9 cellular contexts compared by ENCODE assay signal in genomic region chr3:134328147-134328591, GRCh38. TPM values are rescaled to one million over a fixed set of nuclear protein-coding genes. Genes with fewer than 3 reads are reported as not detected.
DNase-seq lines count a peak whose midpoint lies in the region; ATAC-seq and TF ChIP-seq lines count a peak whose summit lies in the region.
"Had no signal": no experiment of that assay in that cellular context is flagged by ENCODE, and none has a peak within 500 bp of the region (broad histone marks: within the 10 kb centered on the region; RNA-seq: fewer than 3 reads in every experiment).

No MANE protein-coding gene starts in this region.

- H3K9me2 ChIP-seq in HCT116 (ENCODE audit: insufficient read depth), result no peaks in the 10 kb centered on the region

- TF ChIP-seq CTCF in HCT116 (IDR thresholded peaks at IDR 0.05 in 2 of 3, conservative IDR thresholded peaks at IDR 0.05 in 1 of 3; ENCODE audit: borderline replicate concordance in 1 of 3, insufficient read depth in 1 of 3, low read depth in 2 of 3, low read length in 2 of 3), result no peak
- no peak for TF ChIP-seq CTCF in foreskin keratinocyte (conservative IDR thresholded peaks at IDR 0.05)
- TF ChIP-seq CTCF in suprapubic skin (IDR thresholded peaks at IDR 0.05), result no peak

- ATAC-seq in HCT116 (peak; percentile 60), foreskin keratinocyte (peak; percentile 68), GM18867 (IDR thresholded peaks at IDR 0.05; ENCODE audit: unreplicated experiment) (no peak)

- intact Hi-C loops in HCT116 (cut with micrococcal nuclease), result no loop called here

- TF ChIP-seq POLR2A in HCT116 (IDR thresholded peaks at IDR 0.05; ENCODE audit: borderline replicate concordance, extremely low read depth, insufficient read depth, insufficient read length), result no peak
- TF ChIP-seq POLR2A in suprapubic skin (IDR thresholded peaks at IDR 0.05), result no peak

- peak overlapping the region; percentile 45; the same call in 1 of the 2 replicates for H3K27ac ChIP-seq in HCT116 (ENCODE audit: low read depth, low read length)
- peak overlapping the region; percentile 82 for H3K27ac ChIP-seq in foreskin keratinocyte
- H3K27ac ChIP-seq in suprapubic skin, result peak overlapping the region; percentile 82
- H3K27ac ChIP-seq in effector memory CD4-positive, alpha-beta T cell (ENCODE audit: insufficient read depth, low read length, poor library complexity, severe bottlenecking), result no peak overlapping the region

- H3K9me3 ChIP-seq in HCT116 (ENCODE audit: control insufficient read depth in 1 of 2, insufficient read depth in 1 of 2, low read depth in 1 of 2, low read length in 2 of 2) (no peaks in the 10 kb centered on the region), suprapubic skin (no peaks in the 10 kb centered on the region)
- no peaks in the 10 kb centered on the region for H3K9me3 ChIP-seq in effector memory CD4-positive, alpha-beta T cell (ENCODE audit: control insufficient read depth, low read length)

- TF ChIP-seq EP300 in suprapubic skin (IDR thresholded peaks at IDR 0.05), result no peak

- DNase-seq in HCT116 (ENCODE audit: low read depth, low spot score) (peak; percentile 57), SW480 (ENCODE audit: low spot score) (peak; percentile 87), foreskin keratinocyte (peak; percentile 93 to 96), suprapubic skin (ENCODE audit: low spot score in 2 of 2) (peak in 1 of 2 donors; percentile 78), NCI-H1694 (lab: John Stamatoyannopoulos, UW) (no peak), hippocampal formation (lab: John Stamatoyannopoulos, UW) (no peak)
- DNase-seq in effector memory CD4-positive, alpha-beta T cell, result no peak
- DNase-seq: RPMI8226 had no signal

- H3K4me2 ChIP-seq in HCT116 (ENCODE audit: low read length), result peak overlapping the region; percentile 83

- CTCF ChIA-PET in HCT116 (lab: Charles Lee), result interaction anchor here (1.3 kb wide), 1 partner anchor 11 kb away, joined by 4 read pairs; no protein-coding TSS in a partner anchor

- H3K9ac ChIP-seq in HCT116 (ENCODE audit: low read length), result peak overlapping the region; percentile 58

- POLR2A ChIA-PET in HCT116 (lab: Charles Lee), result interaction anchor here (1.0 to 1.1 kb wide), 2 partner anchors 9 to 15 kb away, joined by 3 to 4 read pairs; no protein-coding TSS in a partner anchor

- H3K79me2 ChIP-seq in HCT116 (ENCODE audit: insufficient read depth, low read length), result no peaks in the 10 kb centered on the region

- H3K4me3 ChIP-seq in HCT116 (replicated peaks in 1 of 2; ENCODE audit: low read depth in 1 of 2, low read length in 2 of 2) (peak overlapping the region in 1 of 2 experiments; percentile 46; a peak in 2 of 4 replicates), suprapubic skin (no peak overlapping the region)
- no peak overlapping the region for H3K4me3 ChIP-seq in effector memory CD4-positive, alpha-beta T cell (ENCODE audit: insufficient read depth, low read depth, low read length, poor library complexity, severe bottlenecking)

- RAD21 ChIA-PET in HCT116 (lab: Charles Lee; ENCODE audit: low non-redundant PET in 1 of 2, low total read pairs in 2 of 2, uncharacterized antibody in 2 of 2, unreplicated experiment in 2 of 2), result interaction anchor here in 1 of 2 experiments (0.7 kb wide), 1 partner anchor 13 kb away, joined by 3 read pairs; no protein-coding TSS in a partner anchor

- 50% methylated on average over 6 of the region's 6 CpGs for WGBS in suprapubic skin

- BruUV-seq in HCT116 (replicated peaks; lab: Mats Ljungman, UMichigan), result no TSS peak

- H3K36me3 ChIP-seq in HCT116 (ENCODE audit: control insufficient read depth in 1 of 2, insufficient read depth in 2 of 2, low read length in 2 of 2) (no peaks in the 10 kb centered on the region), suprapubic skin (no peaks in the 10 kb centered on the region)
- H3K36me3 ChIP-seq in effector memory CD4-positive, alpha-beta T cell (ENCODE audit: control insufficient read depth, insufficient read depth, low read length), result no peaks in the 10 kb centered on the region

- peak overlapping the region; percentile 17 for H2AFZ ChIP-seq in HCT116 (ENCODE audit: low read depth, low read length, poor library complexity, severe bottlenecking)

- H3K4me1 ChIP-seq in HCT116 (ENCODE audit: control insufficient read depth in 1 of 2, insufficient read depth in 2 of 2, low read length in 2 of 2) (peaks cover 49 to 79% of the 10 kb centered on the region in 2 experiments), foreskin keratinocyte (peaks cover 57% of the 10 kb centered on the region), suprapubic skin (peaks cover 59% of the 10 kb centered on the region)
- H3K4me1 ChIP-seq in effector memory CD4-positive, alpha-beta T cell (ENCODE audit: control insufficient read depth, insufficient read depth, low read length, poor library complexity, severe bottlenecking), result no peaks in the 10 kb centered on the region

- H3K27me3 ChIP-seq in HCT116 (ENCODE audit: insufficient read depth, low read length), result no peaks in the 10 kb centered on the region
- H3K27me3 ChIP-seq in foreskin keratinocyte, result no peaks in the 10 kb centered on the region
- H3K27me3 ChIP-seq in suprapubic skin, result no peaks in the 10 kb centered on the region
- no peaks in the 10 kb centered on the region for H3K27me3 ChIP-seq in effector memory CD4-positive, alpha-beta T cell (replicated peaks; ENCODE audit: control insufficient read depth, insufficient read depth, low read length, poor library complexity, severe bottlenecking)

- H4K20me1 ChIP-seq in HCT116 (ENCODE audit: insufficient read depth), result no peaks in the 10 kb centered on the region

- TF ChIP-seq RAD21 in HCT116 (IDR thresholded peaks at IDR 0.05; ENCODE audit: low read depth), result peak; percentile 15; the same call in 1 of the 2 replicates

TF ChIP-seq in HCT116, 20 proteins besides CTCF, POLR2A, EP300 and RAD21:
- TF ChIP-seq, protein P1, sequence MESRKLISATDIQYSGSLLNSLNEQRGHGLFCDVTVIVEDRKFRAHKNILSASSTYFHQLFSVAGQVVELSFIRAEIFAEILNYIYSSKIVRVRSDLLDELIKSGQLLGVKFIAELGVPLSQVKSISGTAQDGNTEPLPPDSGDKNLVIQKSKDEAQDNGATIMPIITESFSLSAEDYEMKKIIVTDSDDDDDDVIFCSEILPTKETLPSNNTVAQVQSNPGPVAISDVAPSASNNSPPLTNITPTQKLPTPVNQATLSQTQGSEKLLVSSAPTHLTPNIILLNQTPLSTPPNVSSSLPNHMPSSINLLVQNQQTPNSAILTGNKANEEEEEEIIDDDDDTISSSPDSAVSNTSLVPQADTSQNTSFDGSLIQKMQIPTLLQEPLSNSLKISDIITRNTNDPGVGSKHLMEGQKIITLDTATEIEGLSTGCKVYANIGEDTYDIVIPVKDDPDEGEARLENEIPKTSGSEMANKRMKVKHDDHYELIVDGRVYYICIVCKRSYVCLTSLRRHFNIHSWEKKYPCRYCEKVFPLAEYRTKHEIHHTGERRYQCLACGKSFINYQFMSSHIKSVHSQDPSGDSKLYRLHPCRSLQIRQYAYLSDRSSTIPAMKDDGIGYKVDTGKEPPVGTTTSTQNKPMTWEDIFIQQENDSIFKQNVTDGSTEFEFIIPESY (IDR thresholded peaks at IDR 0.05; ENCODE audit: extremely low read depth, insufficient replicate concordance, low read length), result no peak
- TF ChIP-seq EZH2 (IDR thresholded peaks at IDR 0.05), result no peak
- TF ChIP-seq SP1 (IDR thresholded peaks at IDR 0.05; ENCODE audit: low read depth), result peak; percentile 42; the same call in 1 of the 2 replicates
- peak; percentile 83 for TF ChIP-seq JUND (IDR thresholded peaks at IDR 0.05)
- TF ChIP-seq CBX3 (IDR thresholded peaks at IDR 0.05; ENCODE audit: low read depth), result peak; percentile 82; the same call in 1 of the 2 replicates
- TF ChIP-seq CEBPB (IDR thresholded peaks at IDR 0.05; ENCODE audit: low read depth), result peak; percentile 55
- peak; percentile 72 for TF ChIP-seq FOSL1 (IDR thresholded peaks at IDR 0.05; ENCODE audit: low read depth)

RNA-seq across cellular contexts. Expression of gene AMOTL2, which starts 46.1 kb away (rescaled TPM):
- 54.0 TPM for total RNA-seq in HCT116 (2021; ENCODE audit: unreplicated experiment)
- polyA plus RNA-seq in HCT116 (2012), result 17.8 and 19.7 TPM in 2 replicates
- total RNA-seq in foreskin keratinocyte, result 79.5 and 86.7 TPM in 2 replicates
- 22.1 and 29.6 TPM in 2 replicates for polyA plus RNA-seq in foreskin keratinocyte
- 100 to 1,000 TPM in 2 of 4 donors, 10 to 100 TPM in 2; 80.4 to 118 (median 95.8) TPM for total RNA-seq in suprapubic skin

Comparison
In these comparisons a context has a peak if more than half of its experiments do, and no peak if none do; other contexts are left out.
1. DNase-seq: peak in HCT116 (single experiment), SW480 (single experiment) and foreskin keratinocyte (2 of 2); none in effector memory CD4-positive, alpha-beta T cell (0 of 3), NCI-H1694 (single experiment) and hippocampal formation (0 of 2).